In the genomic region with DNA sequence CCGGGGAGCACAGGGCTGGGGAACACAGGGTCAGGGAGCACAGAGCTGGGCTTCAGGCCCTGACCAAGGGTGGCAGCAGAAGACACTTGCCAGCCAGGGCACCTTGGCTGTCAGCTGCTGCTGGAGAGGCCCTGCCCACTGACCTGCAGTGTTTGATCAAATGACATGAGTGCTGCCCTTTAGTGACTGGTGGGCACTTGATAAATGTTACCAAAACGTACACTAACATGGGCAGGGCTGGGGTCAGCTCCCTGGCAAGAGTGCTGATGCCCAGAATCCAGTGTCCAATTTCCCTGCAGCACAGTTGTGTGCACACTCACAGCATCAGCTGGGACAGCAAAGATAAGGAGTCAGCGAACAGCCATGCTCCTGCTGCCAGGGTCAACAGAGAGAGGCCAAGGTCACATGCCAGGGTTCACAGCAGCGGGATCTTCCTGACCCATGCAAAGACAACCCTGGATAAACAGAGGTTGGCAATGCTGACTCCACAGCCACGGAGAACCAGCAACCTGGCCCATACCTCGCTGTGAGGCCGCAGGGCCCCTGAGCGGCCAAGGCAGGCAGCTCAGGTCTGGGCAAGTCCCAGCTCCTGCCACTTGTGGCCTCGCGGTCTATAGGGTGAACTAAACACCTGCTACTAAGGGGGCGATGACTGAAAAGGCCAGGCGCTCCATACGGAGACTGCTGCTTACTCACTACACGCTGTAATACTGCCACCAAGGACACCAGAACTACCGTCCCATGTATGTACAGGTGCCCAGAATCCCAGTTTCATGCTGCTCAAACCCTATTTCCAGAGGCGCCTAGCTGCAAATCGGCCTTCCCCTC, we compare ENCODE assay signal across 9 cellular contexts.
DNase-seq lines count a peak whose midpoint lies in the region; ATAC-seq lines count a peak whose summit lies in the region.
"Had no signal": no experiment of that assay in that cellular context is flagged by ENCODE, and none has a peak within 500 bp of the region (broad histone marks: within the 10 kb centered on the region; RNA-seq: fewer than 3 reads in every experiment).

No MANE protein-coding gene starts in this region.

- H3K4me3 ChIP-seq in adipocyte (ENCODE audit: low read length) (peak overlapping the region; percentile 78), iPS-18a (ENCODE audit: low read length) (no peak overlapping the region), subcutaneous abdominal adipose tissue (ENCODE audit: low read depth in 1 of 5, low read length in 5 of 5) (peak overlapping the region; percentile 27 to 66 (median 64))

- peaks cover 52% of the 10 kb centered on the region for H3K4me1 ChIP-seq in adipocyte (ENCODE audit: control insufficient read depth, insufficient read depth, low read length)
- peaks cover 40% of the 10 kb centered on the region for H3K4me1 ChIP-seq in iPS-18a (ENCODE audit: control insufficient read depth, low read depth, low read length)
- H3K4me1 ChIP-seq in subcutaneous abdominal adipose tissue (ENCODE audit: control insufficient read depth in 5 of 5, insufficient read depth in 5 of 5, low read length in 5 of 5) = peaks cover 10 to 41% (median 38%) of the 10 kb centered on the region in 5 donors

- peak; percentile 51 for ATAC-seq in GM21529 (IDR thresholded peaks at IDR 0.05; ENCODE audit: unreplicated experiment)
- no peak for ATAC-seq in HG03095 (IDR thresholded peaks at IDR 0.05; ENCODE audit: unreplicated experiment)
- ATAC-seq: activated T-cell treated with anti-CD3 and anti-CD28 coated beads, Interleukin-2, amount 50 U/mL, for 4 hours had no signal

- H3K27ac ChIP-seq in iPS-18a (ENCODE audit: low read length) (peak overlapping the region; percentile 55), subcutaneous abdominal adipose tissue (ENCODE audit: low read depth, low read length) (no peak overlapping the region)

- H3K27me3 ChIP-seq in adipocyte (replicated peaks; ENCODE audit: control insufficient read depth, insufficient read depth, low read length) (no peaks in the 10 kb centered on the region), iPS-18a (ENCODE audit: control insufficient read depth, insufficient read depth, low read length) (no peaks in the 10 kb centered on the region), subcutaneous abdominal adipose tissue (ENCODE audit: control insufficient read depth in 5 of 5, insufficient read depth in 4 of 5, low read length in 5 of 5) (no peaks in the 10 kb centered on the region)

- no peaks in the 10 kb centered on the region for H3K9me3 ChIP-seq in adipocyte (ENCODE audit: control insufficient read depth, low read length)
- no peaks in the 10 kb centered on the region for H3K9me3 ChIP-seq in iPS-18a (ENCODE audit: control insufficient read depth, low read depth, low read length)
- no peaks in the 10 kb centered on the region for H3K9me3 ChIP-seq in subcutaneous abdominal adipose tissue (ENCODE audit: control insufficient read depth in 5 of 5, low read length in 5 of 5)

- DNase-seq in adipocyte (ENCODE audit: low read depth) = no peak
- DNase-seq in activated naive CD4-positive, alpha-beta T cell treated with Interleukin-2 at 50 U/mL for 16 hours = no peak
- no peak for DNase-seq in NCI-H187 (lab: John Stamatoyannopoulos, UW)
- no peak for DNase-seq in SIG-M5 treated with dmso at 0.1 percent for 504 hours (lab: John Stamatoyannopoulos, UW; ENCODE audit: unreplicated experiment)
- DNase-seq: activated T-cell treated with anti-CD3 and anti-CD28 coated beads, Interleukin-2, amount 50 U/mL, for 4 hours had no signal

- H3K9ac ChIP-seq in adipocyte (ENCODE audit: low read length) (peak overlapping the region; percentile 76), iPS-18a (ENCODE audit: low read length) (no peak overlapping the region), subcutaneous abdominal adipose tissue (ENCODE audit: low read length in 5 of 5) (peak overlapping the region in 1 of 5 donors; percentile 38)

- H3K36me3 ChIP-seq in adipocyte (ENCODE audit: control insufficient read depth, insufficient read depth, low read length, severe bottlenecking) (no peaks in the 10 kb centered on the region), iPS-18a (ENCODE audit: control insufficient read depth, low read depth, low read length) (no peaks in the 10 kb centered on the region), subcutaneous abdominal adipose tissue (ENCODE audit: control insufficient read depth in 5 of 5, insufficient read depth in 5 of 5, low read length in 5 of 5) (no peaks in the 10 kb centered on the region)
